8 cellular contexts compared by ENCODE assay signal in genomic region chr9:133103183-133103986, GRCh38. TPM values are rescaled to one million over a fixed set of nuclear protein-coding genes. Genes with fewer than 3 reads are reported as not detected.
A peak's percentile ranks its signal among the peaks of the same experiment; 100 is the strongest.
DNase-seq lines count a peak whose midpoint lies in the region; ATAC-seq and TF ChIP-seq lines count a peak whose summit lies in the region.

No MANE protein-coding gene starts in this region.

- no peaks in the 10 kb centered on the region for H3K27me3 ChIP-seq in cardiac muscle cell

- no peak overlapping the region for H3K27ac ChIP-seq in cardiac muscle cell

- H3K9me3 ChIP-seq in cardiac muscle cell (ENCODE audit: low read depth), result no peaks in the 10 kb centered on the region

- no peaks in the 10 kb centered on the region for H3K4me1 ChIP-seq in cardiac muscle cell (ENCODE audit: low read depth)

- peaks cover 45% of the 10 kb centered on the region for H3K36me3 ChIP-seq in cardiac muscle cell

- no peaks in the 10 kb centered on the region for H3K27me3 Mint-ChIP-seq in activated naive CD8-positive, alpha-beta T cell treated with anti-CD3 and anti-CD28 coated beads, Interleukin-2, amount 50 U/mL, for 24 hours
- H3K27me3 Mint-ChIP-seq in progenitor cell of endocrine pancreas, result no peaks in the 10 kb centered on the region

- no peaks in the 10 kb centered on the region for H3K4me1 Mint-ChIP-seq in activated naive CD8-positive, alpha-beta T cell treated with anti-CD3 and anti-CD28 coated beads, Interleukin-2, amount 50 U/mL, for 24 hours
- H3K4me1 Mint-ChIP-seq in progenitor cell of endocrine pancreas (ENCODE audit: low read depth), result no peaks in the 10 kb centered on the region

- peaks cover 27% of the 10 kb centered on the region for H3K36me3 Mint-ChIP-seq in activated naive CD8-positive, alpha-beta T cell treated with anti-CD3 and anti-CD28 coated beads, Interleukin-2, amount 50 U/mL, for 24 hours (ENCODE audit: low read depth)
- H3K36me3 Mint-ChIP-seq in progenitor cell of endocrine pancreas (ENCODE audit: insufficient read depth), result peaks cover 25% of the 10 kb centered on the region

- TF ChIP-seq CTCF in cardiac muscle cell (IDR thresholded peaks at IDR 0.05; ENCODE audit: low read depth, low read length) (peak; percentile 91), progenitor cell of endocrine pancreas (IDR thresholded peaks at IDR 0.05; ENCODE audit: unreplicated experiment) (peak; percentile 91)

- peak; percentile 14 for DNase-seq in SKM-1 treated with dmso at 0.1 percent for 144 hours (lab: John Stamatoyannopoulos, UW; ENCODE audit: unreplicated experiment)
- no peak for DNase-seq in SKM-1 (lab: John Stamatoyannopoulos, UW; ENCODE audit: unreplicated experiment)
- DNase-seq in SHP77 treated with DMSO at 0.1 percent for 48 hours (lab: John Stamatoyannopoulos, UW), result peak; percentile 17
- peak; percentile 59 for DNase-seq in activated naive CD8-positive, alpha-beta T cell treated with anti-CD3 and anti-CD28 coated beads, Interleukin-2, amount 50 U/mL, for 24 hours
- DNase-seq in cardiac muscle cell (ENCODE audit: low read depth in 1 of 2, low spot score in 1 of 2), result peak; percentile 44 to 70
- DNase-seq in progenitor cell of endocrine pancreas (ENCODE audit: low spot score, unreplicated experiment), result peak; percentile 76
- no peak for DNase-seq in dedifferentiated amniotic fluid mesenchymal stem cell (ENCODE audit: extremely low spot score)

- no peak overlapping the region for H3K4me3 Mint-ChIP-seq in activated naive CD8-positive, alpha-beta T cell treated with anti-CD3 and anti-CD28 coated beads, Interleukin-2, amount 50 U/mL, for 24 hours
- no peak overlapping the region for H3K4me3 Mint-ChIP-seq in progenitor cell of endocrine pancreas (ENCODE audit: low read depth)

- H3K27ac Mint-ChIP-seq in activated naive CD8-positive, alpha-beta T cell treated with anti-CD3 and anti-CD28 coated beads, Interleukin-2, amount 50 U/mL, for 24 hours, result no peak overlapping the region
- peak overlapping the region; percentile 48 for H3K27ac Mint-ChIP-seq in progenitor cell of endocrine pancreas

- peak; percentile 26 for ATAC-seq in activated naive CD8-positive, alpha-beta T cell treated with anti-CD3 and anti-CD28 coated beads, Interleukin-2, amount 50 U/mL, for 24 hours
- ATAC-seq in HG02763 (IDR thresholded peaks at IDR 0.05; ENCODE audit: unreplicated experiment), result no peak

- no peak overlapping the region for H3K4me3 ChIP-seq in cardiac muscle cell

- H3K9me3 Mint-ChIP-seq in activated naive CD8-positive, alpha-beta T cell treated with anti-CD3 and anti-CD28 coated beads, Interleukin-2, amount 50 U/mL, for 24 hours, result no peaks in the 10 kb centered on the region
- no peaks in the 10 kb centered on the region for H3K9me3 Mint-ChIP-seq in progenitor cell of endocrine pancreas (ENCODE audit: low read depth)

RNA-seq across cellular contexts. Expression of gene RALGDS, which starts 17.7 kb away (rescaled TPM):
- total RNA-seq in cardiac muscle cell (58.3 and 65.7 TPM in 2 replicates), progenitor cell of endocrine pancreas (82.3 and 84.6 TPM in 2 replicates)
- polyA plus RNA-seq in cardiac muscle cell, result 49.7 and 50.4 TPM in 2 replicates

RNA-seq across cellular contexts. Expression of gene CEL, which starts 41.6 kb away (rescaled TPM):
- total RNA-seq in cardiac muscle cell (1.1 and 1.6 TPM in 2 replicates), progenitor cell of endocrine pancreas (5.2 and 5.4 TPM in 2 replicates)
- polyA plus RNA-seq in cardiac muscle cell, result 0.73 and 1.3 TPM in 2 replicates

Comparison
In these comparisons a context has a peak if more than half of its experiments do, and no peak if none do; other contexts are left out.
1. DNase-seq: peak in SKM-1 treated with dmso at 0.1 percent for 144 hours (single experiment), SHP77 treated with DMSO at 0.1 percent for 48 hours (single experiment), activated naive CD8-positive, alpha-beta T cell treated with anti-CD3 and anti-CD28 coated beads, Interleukin-2, amount 50 U/mL, for 24 hours (single experiment), cardiac muscle cell (2 of 2) and progenitor cell of endocrine pancreas (single experiment); none in SKM-1 (single experiment) and dedifferentiated amniotic fluid mesenchymal stem cell (single experiment).